Comparison of ENCODE assay signal across 26 cellular contexts in the genomic region with DNA sequence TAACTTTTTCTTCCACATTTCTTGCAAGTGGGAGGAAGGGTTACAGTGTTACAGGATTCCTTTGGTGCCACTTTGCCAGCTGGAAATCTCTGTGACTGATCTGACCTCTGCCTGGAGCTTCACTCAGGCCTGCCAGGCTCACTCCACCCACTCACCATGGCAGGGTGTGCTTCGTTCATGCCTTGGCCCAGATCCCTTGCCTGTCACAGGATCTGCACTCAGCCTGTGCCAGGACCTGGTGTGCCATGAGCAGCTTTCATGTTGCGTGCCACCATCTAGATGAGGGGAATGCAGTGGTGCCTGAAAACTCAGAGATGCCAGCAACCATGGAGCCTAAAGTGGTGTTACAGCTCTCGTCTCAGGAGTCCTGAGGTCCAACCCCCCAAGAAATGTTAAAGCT.
"Had no signal": no experiment of that assay in that cellular context is flagged by ENCODE, and none has a peak within 500 bp of the region (broad histone marks: within the 10 kb centered on the region; RNA-seq: fewer than 3 reads in every experiment).

No MANE protein-coding gene starts in this region.

- H3K36me3 ChIP-seq: lower lobe of right lung, pancreas, right atrium auricular region, right lobe of liver, stomach, thyroid gland, transverse colon, upper lobe of left lung had no signal

- FAIRE-seq: pancreas, urothelium cell line had no signal

- H3K4me2 ChIP-seq: smooth muscle cell had no signal

- H3K4me3 ChIP-seq: lower lobe of right lung, mucosa of descending colon, pancreas, right atrium auricular region, right lobe of liver, smooth muscle cell, stomach, testis, thyroid gland, transverse colon, upper lobe of left lung had no signal

- ATAC-seq: left cardiac atrium; left lobe of liver; lower lobe of right lung; mucosa of descending colon; naive thymus-derived CD4-positive, alpha-beta T cell; natural killer cell treated with Interleukin-12 subunit alpha and Interleukin-12 subunit beta and Interleukin-15 and Interleukin-18, amount 100 ng/mL, for 72 hours; pancreas; right lobe of liver; stimulated activated naive B cell treated with anti-CD40 and anti-IgM and Interleukin-4, amounts not matched to agents 10 μg/mL and 1 μg/mL and 100 μg/mL, for 72 hours; stimulated activated naive CD8-positive, alpha-beta T cell treated with anti-CD3 and anti-CD28 coated beads, Interleukin-15, Interleukin-2, amounts not matched to agents 100 U/mL and 50 U/mL, for 24 hours had no signal

- H3K27me3 ChIP-seq: pancreas, right atrium auricular region, right lobe of liver, stomach, testis, thyroid gland, transverse colon, upper lobe of left lung had no signal

- H3K9me3 ChIP-seq: lower lobe of right lung, pancreas, right atrium auricular region, right lobe of liver, testis, thyroid gland had no signal

- DNase-seq: head of caudate nucleus; hypothalamus; islet precursor cell; kidney glomerular epithelial cell; left cardiac atrium; lower lobe of right lung; midbrain; mucosa of descending colon; naive thymus-derived CD4-positive, alpha-beta T cell; nucleus accumbens; pancreas; right lobe of liver; stimulated activated CD4-positive, alpha-beta T cell treated with anti-CD3 and anti-CD28 coated beads, Interleukin-1b, Interleukin-23, amount 100 ng/mL, for 48 hours; stimulated activated CD4-positive, alpha-beta T cell treated with anti-CD3 and anti-CD28 coated beads, Interleukin-4, amount 100 ng/mL, for 1 hour; stimulated activated naive B cell treated with anti-CD40 and anti-IgM and Interleukin-4, amounts not matched to agents 10 μg/mL and 1 μg/mL and 100 μg/mL, for 72 hours; stimulated activated naive CD8-positive, alpha-beta T cell treated with anti-CD3 and anti-CD28 coated beads, Interleukin-15, Interleukin-2, amounts not matched to agents 100 U/mL and 50 U/mL, for 24 hours; stomach; testis; thyroid gland; transverse colon; upper lobe of left lung had no signal

- H3K27ac ChIP-seq: lower lobe of right lung, pancreas, right atrium auricular region, right lobe of liver, stomach, testis, thyroid gland, transverse colon, upper lobe of left lung had no signal

- H3K4me1 ChIP-seq: lower lobe of right lung, pancreas, right atrium auricular region, right lobe of liver, stomach, testis, thyroid gland, transverse colon, upper lobe of left lung had no signal
